Comparison of ENCODE assay signal across 15 cellular contexts in genomic region chr19:3931041-3931440, GRCh38. TPM values are rescaled to one million over a fixed set of nuclear protein-coding genes. Genes with fewer than 3 reads are reported as not detected.
A peak's percentile ranks its signal among the peaks of the same experiment; 100 is the strongest.
DNase-seq lines count a peak whose midpoint lies in the region; ATAC-seq and TF ChIP-seq lines count a peak whose summit lies in the region.
"Had no signal": no experiment of that assay in that cellular context is flagged by ENCODE, and none has a peak within 500 bp of the region (broad histone marks: within the 10 kb centered on the region; RNA-seq: fewer than 3 reads in every experiment).

No MANE protein-coding gene starts in this region.

- intact Hi-C loops in Right ventricle myocardium superior (cut with DNase I) = no loop called here
- intact Hi-C loops in left colon (cut with DNase I, micrococcal nuclease) = no loop called here
- intact Hi-C loops in thyroid gland (cut with DNase I) = no loop called here
- intact Hi-C loops in naive thymus-derived CD4-positive, alpha-beta T cell (cut with micrococcal nuclease) = no loop called here

- CTCF ChIA-PET in SK-N-SH (lab: Yijun Ruan, JAX) = no interaction called here
- CTCF ChIA-PET in naive thymus-derived CD4-positive, alpha-beta T cell (lab: Charles Lee) = no interaction called here

- H3K27me3 ChIP-seq in SK-N-SH (ENCODE audit: insufficient read depth) = peaks cover 22% of the 10 kb centered on the region; the same call in 1 of the 2 replicates
- H3K27me3 ChIP-seq in thyroid gland = peaks cover 8% of the 10 kb centered on the region
- no peaks in the 10 kb centered on the region for H3K27me3 ChIP-seq in GM23338 (ENCODE audit: insufficient read depth)
- no peaks in the 10 kb centered on the region for H3K27me3 ChIP-seq in naive thymus-derived CD4-positive, alpha-beta T cell (ENCODE audit: control insufficient read depth in 2 of 2, insufficient read depth in 2 of 2, low read length in 2 of 2)
- H3K27me3 ChIP-seq: SJCRH30 had no signal

- no peak overlapping the region for H3K4me3 Mint-ChIP-seq in GM23338
- no peak overlapping the region for H3K4me3 Mint-ChIP-seq in naive thymus-derived CD4-positive, alpha-beta T cell
- H3K4me3 Mint-ChIP-seq: CD8-positive, alpha-beta memory T cell had no signal

- H3K4me3 ChIP-seq in SK-N-SH (ENCODE audit: low read depth in 2 of 2, low read length in 1 of 2) (no peak overlapping the region), thyroid gland (replicated peaks in 1 of 3) (no peak overlapping the region), GM23338 (no peak overlapping the region)
- no peak overlapping the region for H3K4me3 ChIP-seq in naive thymus-derived CD4-positive, alpha-beta T cell (ENCODE audit: low read length)
- H3K4me3 ChIP-seq: BLaER1, SJCRH30 had no signal

- H3K9ac ChIP-seq in SK-N-SH = no peak overlapping the region
- H3K9ac ChIP-seq: BLaER1 had no signal

- 77% methylated on average over 6 of the region's 8 CpGs for WGBS in SK-N-SH (ENCODE audit: low lambda C conversion rate)
- WGBS in thyroid gland, 2 donors = 63 to 65% methylated on average over 5 to 6 of the region's 8 CpGs

- H3K4me2 ChIP-seq in SK-N-SH (no peak overlapping the region), GM23338 (no peak overlapping the region)
- H3K4me2 ChIP-seq: BLaER1 had no signal

- no peak overlapping the region for H3K27ac Mint-ChIP-seq in GM23338
- no peak overlapping the region for H3K27ac Mint-ChIP-seq in naive thymus-derived CD4-positive, alpha-beta T cell
- H3K27ac Mint-ChIP-seq: CD8-positive, alpha-beta memory T cell had no signal

- no peak for TF ChIP-seq EP300 in SK-N-SH (IDR thresholded peaks at IDR 0.05; ENCODE audit: borderline replicate concordance in 1 of 2, low read depth in 1 of 2, low read length in 1 of 2)

- TF ChIP-seq CTCF in SK-N-SH (IDR thresholded peaks at IDR 0.05) (no peak), thyroid gland (IDR thresholded peaks at IDR 0.05) (no peak), GM23338 (conservative IDR thresholded peaks at IDR 0.05; ENCODE audit: low read depth in 2 of 2) (no peak)

- H3K4me1 Mint-ChIP-seq in GM23338 = no peaks in the 10 kb centered on the region
- no peaks in the 10 kb centered on the region for H3K4me1 Mint-ChIP-seq in naive thymus-derived CD4-positive, alpha-beta T cell
- H3K4me1 Mint-ChIP-seq: CD8-positive, alpha-beta memory T cell had no signal

- H2AFZ ChIP-seq in SK-N-SH (ENCODE audit: low read depth) (no peak overlapping the region), GM23338 (no peak overlapping the region)

- H3K79me2 ChIP-seq in SK-N-SH (ENCODE audit: insufficient read depth) (no peaks in the 10 kb centered on the region), GM23338 (replicated peaks; ENCODE audit: insufficient read depth) (peaks cover 12% of the 10 kb centered on the region)

- TF ChIP-seq RAD21 in SK-N-SH (IDR thresholded peaks at IDR 0.05; ENCODE audit: low read length) = no peak

- peaks cover 8% of the 10 kb centered on the region for H3K27me3 Mint-ChIP-seq in GM23338 (ENCODE audit: insufficient read depth, low read depth, poor library complexity)
- H3K27me3 Mint-ChIP-seq in naive thymus-derived CD4-positive, alpha-beta T cell = peaks cover 10 to 28% (median 11%) of the 10 kb centered on the region in 5 donors

- H3K9me3 ChIP-seq in SK-N-SH (no peaks in the 10 kb centered on the region), thyroid gland (no peaks in the 10 kb centered on the region)
- no peaks in the 10 kb centered on the region for H3K9me3 ChIP-seq in naive thymus-derived CD4-positive, alpha-beta T cell (ENCODE audit: control insufficient read depth in 2 of 3, low read length in 3 of 3)
- H3K9me3 ChIP-seq: BLaER1, SJCRH30 had no signal

- POLR2A ChIA-PET in SK-N-SH (lab: Yijun Ruan, JAX) = no interaction called here
- POLR2A ChIA-PET in naive thymus-derived CD4-positive, alpha-beta T cell (lab: Charles Lee) = no interaction called here

- H3K9me2 ChIP-seq in SK-N-SH = no peaks in the 10 kb centered on the region
- no peaks in the 10 kb centered on the region for H3K9me2 ChIP-seq in GM23338 (ENCODE audit: insufficient read depth)

- H3F3A ChIP-seq in SK-N-SH (replicated peaks; ENCODE audit: insufficient read depth) (no peaks in the 10 kb centered on the region), GM23338 (replicated peaks; ENCODE audit: low read depth) (no peaks in the 10 kb centered on the region)

- H3K36me3 ChIP-seq in SK-N-SH (replicated peaks in 1 of 2; ENCODE audit: control insufficient read depth in 1 of 2, insufficient read depth in 2 of 2, low read length in 1 of 2) = no peaks in the 10 kb centered on the region
- H3K36me3 ChIP-seq in thyroid gland = no peaks in the 10 kb centered on the region
- no peaks in the 10 kb centered on the region for H3K36me3 ChIP-seq in GM23338 (ENCODE audit: insufficient read depth)
- no peaks in the 10 kb centered on the region for H3K36me3 ChIP-seq in naive thymus-derived CD4-positive, alpha-beta T cell (ENCODE audit: control insufficient read depth in 2 of 3, insufficient read depth in 3 of 3, low read length in 3 of 3)
- H3K36me3 ChIP-seq: BLaER1, SJCRH30 had no signal

- H4K20me1 ChIP-seq in SK-N-SH (ENCODE audit: insufficient read depth) (no peaks in the 10 kb centered on the region), GM23338 (replicated peaks; ENCODE audit: insufficient read depth) (no peaks in the 10 kb centered on the region)

- H3K4me1 ChIP-seq in SK-N-SH (ENCODE audit: control insufficient read depth in 1 of 2, insufficient read depth in 2 of 2, low read depth in 1 of 2, low read length in 1 of 2) (no peaks in the 10 kb centered on the region), thyroid gland (no peaks in the 10 kb centered on the region), GM23338 (ENCODE audit: insufficient read depth) (no peaks in the 10 kb centered on the region; the same call in 1 of the 2 replicates)
- no peaks in the 10 kb centered on the region for H3K4me1 ChIP-seq in naive thymus-derived CD4-positive, alpha-beta T cell (ENCODE audit: control insufficient read depth in 2 of 2, insufficient read depth in 2 of 2, low read length in 2 of 2)

- no peaks in the 10 kb centered on the region for H3K9me3 Mint-ChIP-seq in GM23338
- peaks cover 0 to 2% (median 0%) of the 10 kb centered on the region in 11 donors for H3K9me3 Mint-ChIP-seq in naive thymus-derived CD4-positive, alpha-beta T cell

- DNase-seq in SK-N-SH (peak; percentile 18), Right ventricle myocardium superior (peak; percentile 86), left colon (no peak), thyroid gland (peak; percentile 3 to 26), GM23338 (ENCODE audit: low spot score) (no peak), activated gamma-delta T cell (lab: John Stamatoyannopoulos, UW) (no peak)
- no peak for DNase-seq in naive thymus-derived CD4-positive, alpha-beta T cell
- DNase-seq: 8988T; CD8-positive, alpha-beta memory T cell; NCI-H1436; NCI-H226; NCI-H526 treated with DMSO at 0.1 percent for 48 hours; SJCRH30 had no signal

- no peak for TF ChIP-seq POLR2A in thyroid gland (IDR thresholded peaks at IDR 0.05)

- ATAC-seq in SK-N-SH treated with all-trans-retinoic acid at 6 μM for 48 hours (no peak), Right ventricle myocardium superior (ENCODE audit: poor library complexity) (peak; percentile 56), left colon (peak; percentile 51), GM23338 (no peak)
- no peak for ATAC-seq in naive thymus-derived CD4-positive, alpha-beta T cell

- H3K27ac ChIP-seq in SK-N-SH (ENCODE audit: low read depth in 2 of 2, low read length in 1 of 2) (no peak overlapping the region), thyroid gland (no peak overlapping the region), GM23338 (ENCODE audit: low read depth) (no peak overlapping the region)
- no peak overlapping the region for H3K27ac ChIP-seq in naive thymus-derived CD4-positive, alpha-beta T cell (ENCODE audit: low read depth, low read length)
- H3K27ac ChIP-seq: BLaER1, SJCRH30 had no signal

- H3K36me3 Mint-ChIP-seq in GM23338 (ENCODE audit: low read depth) = no peaks in the 10 kb centered on the region; the same call in 2 of the 3 replicates
- no peaks in the 10 kb centered on the region for H3K36me3 Mint-ChIP-seq in naive thymus-derived CD4-positive, alpha-beta T cell
- H3K36me3 Mint-ChIP-seq: CD8-positive, alpha-beta memory T cell had no signal

RNA-seq across cellular contexts. Expression of gene NMRK2, which starts 1.8 kb away (rescaled TPM):
- not detected in 2 replicates for polyA plus RNA-seq in SK-N-SH (2012; rRNA removed)
- not detected in 2 replicates for polyA plus RNA-seq in SK-N-SH (2012; cell fraction: cytosol; rRNA removed)
- polyA plus RNA-seq in SK-N-SH (2012; cell fraction: nucleus; rRNA removed) = not detected in 2 replicates
- total RNA-seq in Right ventricle myocardium superior = 589 TPM
- not detected for total RNA-seq in left colon
- not detected for total RNA-seq in thyroid gland
- total RNA-seq in GM23338 (2014; rRNA removed; shearing (Covaris generic)) = 55.9 and 57.3 TPM in 2 replicates
- 65.3 and 69.3 TPM in 2 replicates for polyA plus RNA-seq in GM23338 (2016; fragmentation: Nextera tagmentation; extraction: Ambion mirVana)
- total RNA-seq in naive thymus-derived CD4-positive, alpha-beta T cell = not detected
- polyA plus RNA-seq in naive thymus-derived CD4-positive, alpha-beta T cell = not detected
- total RNA-seq: CD8-positive, alpha-beta memory T cell had no signal
- polyA plus RNA-seq: CD8-positive, alpha-beta memory T cell had no signal

RNA-seq across cellular contexts. Expression of gene DAPK3, which starts 39.9 kb away (rescaled TPM):
- polyA plus RNA-seq in SK-N-SH (2012; rRNA removed) (118 and 142 TPM in 2 replicates), GM23338 (2016; fragmentation: Nextera tagmentation; extraction: Ambion mirVana) (30.7 and 32.1 TPM in 2 replicates)
- polyA plus RNA-seq in SK-N-SH (2012; cell fraction: cytosol; rRNA removed) = 67.8 and 92.3 TPM in 2 replicates
- 184 and 238 TPM in 2 replicates for polyA plus RNA-seq in SK-N-SH (2012; cell fraction: nucleus; rRNA removed)
- total RNA-seq in Right ventricle myocardium superior (70.5 TPM), left colon (10 to 100 TPM; 52.2 to 74.6 TPM), thyroid gland (10 to 100 TPM; 29.6 to 61.7 (median 40.3) TPM)
- total RNA-seq in GM23338 (2014; rRNA removed; shearing (Covaris generic)) = 95.6 and 105 TPM in 2 replicates
- total RNA-seq in naive thymus-derived CD4-positive, alpha-beta T cell = 10 to 100 TPM; 24.7 to 40.3 (median 33.9) TPM
- polyA plus RNA-seq in naive thymus-derived CD4-positive, alpha-beta T cell = 10 to 100 TPM; 18.2 to 35.4 TPM

RNA-seq across cellular contexts. Expression of gene ATCAY, which starts 50.6 kb away (rescaled TPM):
- polyA plus RNA-seq in SK-N-SH (2012; rRNA removed) = 0.84 and 1.2 TPM in 2 replicates
- 0.68 and 1.4 TPM in 2 replicates for polyA plus RNA-seq in SK-N-SH (2012; cell fraction: cytosol; rRNA removed)
- 0.48 and 0.67 TPM in 2 replicates for polyA plus RNA-seq in SK-N-SH (2012; cell fraction: nucleus; rRNA removed)
- total RNA-seq in Right ventricle myocardium superior = not detected
- under 1 TPM; 0.06 to 0.28 TPM for total RNA-seq in left colon
- total RNA-seq in thyroid gland = under 1 TPM in 1 of 4 donors, not detected in 3; 0.10 TPM
- 36.4 and 45.7 TPM in 2 replicates for total RNA-seq in GM23338 (2014; rRNA removed; shearing (Covaris generic))
- polyA plus RNA-seq in GM23338 (2016; fragmentation: Nextera tagmentation; extraction: Ambion mirVana) = 16.9 and 22.8 TPM in 2 replicates
- not detected for total RNA-seq in naive thymus-derived CD4-positive, alpha-beta T cell
- not detected for polyA plus RNA-seq in naive thymus-derived CD4-positive, alpha-beta T cell
- total RNA-seq: CD8-positive, alpha-beta memory T cell; SJCRH30 had no signal
- polyA plus RNA-seq: CD8-positive, alpha-beta memory T cell had no signal

RNA-seq across cellular contexts. Expression of gene EEF2, which starts 54.2 kb away (rescaled TPM):
- polyA plus RNA-seq in SK-N-SH (2012; rRNA removed) = 1,295 and 1,553 TPM in 2 replicates
- polyA plus RNA-seq in SK-N-SH (2012; cell fraction: cytosol; rRNA removed) = 756 and 1,170 TPM in 2 replicates
- polyA plus RNA-seq in SK-N-SH (2012; cell fraction: nucleus; rRNA removed) = 816 and 855 TPM in 2 replicates
- total RNA-seq in Right ventricle myocardium superior = 1,974 TPM
- 1,000 to 10,000 TPM; 1,955 to 2,053 TPM for total RNA-seq in left colon
- total RNA-seq in thyroid gland = 1,000 to 10,000 TPM; 1,432 to 2,189 (median 1,729) TPM
- 2,892 and 2,987 TPM in 2 replicates for total RNA-seq in GM23338 (2014; rRNA removed; shearing (Covaris generic))
- 772 and 1,028 TPM in 2 replicates for polyA plus RNA-seq in GM23338 (2016; fragmentation: Nextera tagmentation; extraction: Ambion mirVana)
- 1,000 to 10,000 TPM; 1,791 to 2,674 (median 2,346) TPM for total RNA-seq in naive thymus-derived CD4-positive, alpha-beta T cell
- 100 to 1,000 TPM; 611 to 634 TPM for polyA plus RNA-seq in naive thymus-derived CD4-positive, alpha-beta T cell

Comparison
In these comparisons a context has a peak if more than half of its experiments do, and no peak if none do; other contexts are left out.
1. DNase-seq: peak in SK-N-SH (single experiment), Right ventricle myocardium superior (single experiment) and thyroid gland (2 of 2); none in left colon (0 of 2), GM23338 (single experiment), naive thymus-derived CD4-positive, alpha-beta T cell (0 of 9) and activated gamma-delta T cell (single experiment).
2. ATAC-seq: peak in Right ventricle myocardium superior (single experiment) and left colon (single experiment); none in SK-N-SH treated with all-trans-retinoic acid at 6 μM for 48 hours (single experiment), GM23338 (single experiment) and naive thymus-derived CD4-positive, alpha-beta T cell (single experiment).
3. RNA of gene NMRK2, which starts 1.8 kb away (total RNA-seq): 589 TPM in Right ventricle myocardium superior (single experiment) and 55.9 to 57.3 TPM in GM23338; not detected in left colon, not detected in thyroid gland and not detected in naive thymus-derived CD4-positive, alpha-beta T cell; every median in the first group is over 10 times any median in the second.
4. RNA of gene ATCAY, which starts 50.6 kb away (total RNA-seq): 36.4 to 45.7 TPM in GM23338; 0.06 to 0.28 TPM in left colon, not detected in Right ventricle myocardium superior (single experiment), 0.10 TPM in thyroid gland and not detected in naive thymus-derived CD4-positive, alpha-beta T cell; every median in the first group is over 10 times any median in the second.